Comparison of ENCODE assay signal across 15 cellular contexts in the genomic region with DNA sequence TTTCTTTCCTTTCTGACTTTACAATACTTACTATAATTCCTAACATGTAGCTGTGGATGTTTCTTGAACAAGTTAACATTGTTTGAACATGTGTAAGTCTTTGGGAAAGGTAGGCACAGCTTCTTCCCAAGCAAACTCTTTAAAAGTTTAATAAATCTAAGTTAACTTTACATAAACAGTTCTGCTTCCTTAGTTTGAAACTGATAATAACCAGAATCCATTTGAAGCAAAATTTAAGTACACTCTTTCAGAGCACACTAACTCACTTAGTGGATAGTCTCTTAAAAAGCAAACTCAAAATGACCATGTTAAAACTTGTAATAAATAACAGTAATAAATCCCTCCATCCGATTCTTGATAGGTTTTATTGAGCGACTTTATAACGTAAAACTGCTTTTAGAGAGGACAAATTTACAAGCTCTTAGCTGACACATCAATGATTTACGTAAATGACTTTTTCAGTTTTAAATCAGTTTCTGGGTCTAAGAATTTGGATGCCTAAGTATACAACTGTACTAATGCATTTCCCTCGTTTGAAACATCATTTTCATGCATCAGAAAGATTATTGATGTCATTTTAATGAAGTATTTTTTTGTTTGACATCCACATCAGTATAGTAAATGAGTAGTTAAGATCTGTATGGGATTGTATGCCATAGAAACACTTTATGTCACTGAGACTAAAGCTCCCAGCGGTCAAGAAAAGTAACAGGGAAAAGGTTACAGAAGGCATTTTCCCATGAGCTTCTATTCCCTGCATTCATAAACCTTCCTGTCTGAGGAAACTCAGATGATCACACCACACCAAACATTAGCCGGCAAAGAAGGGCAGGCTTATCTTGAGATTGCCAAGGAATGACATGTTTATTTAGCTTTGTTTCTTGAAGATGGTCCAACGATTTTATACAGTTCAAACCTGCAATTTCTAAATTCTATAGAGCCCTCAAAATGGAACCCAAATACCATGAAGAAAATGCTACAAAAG.
A peak's percentile ranks its signal among the peaks of the same experiment; 100 is the strongest.
DNase-seq lines count a peak whose midpoint lies in the region; ATAC-seq and TF ChIP-seq lines count a peak whose summit lies in the region.
"Had no signal": no experiment of that assay in that cellular context is flagged by ENCODE, and none has a peak within 500 bp of the region (broad histone marks: within the 10 kb centered on the region; RNA-seq: fewer than 3 reads in every experiment).

No MANE protein-coding gene starts in this region.

- H3K79me2 ChIP-seq in ACC112 (ENCODE audit: control insufficient read depth, insufficient read depth, low read length, unreplicated experiment) (no peaks in the 10 kb centered on the region), parathyroid adenoma (no peaks in the 10 kb centered on the region)

- H3K36me3 ChIP-seq in ACC112 (ENCODE audit: insufficient read depth, low read length) (no peaks in the 10 kb centered on the region), adipocyte (ENCODE audit: control insufficient read depth, insufficient read depth, low read length, severe bottlenecking) (no peaks in the 10 kb centered on the region), left ventricle myocardium inferior (no peaks in the 10 kb centered on the region), parathyroid adenoma (ENCODE audit: control insufficient read depth, insufficient read depth, low read length) (no peaks in the 10 kb centered on the region), suprapubic skin (no peaks in the 10 kb centered on the region)

- intact Hi-C loops in left ventricle myocardium inferior (cut with micrococcal nuclease) = no loop called here

- WGBS in suprapubic skin = 52% methylated on average over 8 of the region's 8 CpGs

- no peak for TF ChIP-seq CTCF in left ventricle myocardium inferior (IDR thresholded peaks at IDR 0.05; ENCODE audit: borderline replicate concordance)
- no peak for TF ChIP-seq CTCF in parathyroid adenoma (IDR thresholded peaks at IDR 0.05)
- no peak for TF ChIP-seq CTCF in suprapubic skin (IDR thresholded peaks at IDR 0.05)

- H3K4me1 ChIP-seq in ACC112 (ENCODE audit: control insufficient read depth, insufficient read depth, low read length, unreplicated experiment) (peaks cover 19% of the 10 kb centered on the region), adipocyte (ENCODE audit: control insufficient read depth, insufficient read depth, low read length) (peaks cover 32% of the 10 kb centered on the region), left ventricle myocardium inferior (peaks cover 28% of the 10 kb centered on the region), parathyroid adenoma (no peaks in the 10 kb centered on the region), suprapubic skin (peaks cover 6% of the 10 kb centered on the region)

- no peak for TF ChIP-seq EP300 in suprapubic skin (IDR thresholded peaks at IDR 0.05)

- no peak for TF ChIP-seq POLR2A in suprapubic skin (IDR thresholded peaks at IDR 0.05)

- H3K27ac ChIP-seq in ACC112 (ENCODE audit: low read depth, low read length) (peak overlapping the region; percentile 78), left ventricle myocardium inferior (replicated peaks) (peak overlapping the region; percentile 60), parathyroid adenoma (peak overlapping the region; percentile 2), substantia nigra (ENCODE audit: low read depth, low read length, poor library complexity, severe bottlenecking) (no peak overlapping the region), suprapubic skin (no peak overlapping the region)
- H3K27ac ChIP-seq: epithelial cell of prostate had no signal

- H3K9me3 ChIP-seq in adipocyte (ENCODE audit: control insufficient read depth, low read length) (no peaks in the 10 kb centered on the region), left ventricle myocardium inferior (replicated peaks) (no peaks in the 10 kb centered on the region), parathyroid adenoma (ENCODE audit: control insufficient read depth, low read length) (no peaks in the 10 kb centered on the region), suprapubic skin (no peaks in the 10 kb centered on the region)

- DNase-seq in adipocyte (ENCODE audit: low read depth) (no peak), left ventricle myocardium inferior (no peak), substantia nigra (lab: John Stamatoyannopoulos, UW) (no peak), suprapubic skin (ENCODE audit: low spot score in 2 of 2) (no peak)
- DNase-seq: activated CD4-positive, CD25-positive, alpha-beta regulatory T cell treated with anti-CD3 and anti-CD28 coated beads, Interleukin-2, amount 50 U/mL, for 72 hours; cerebellar nuclear complex; NCI-H1436 treated with DMSO at 0.1 percent for 48 hours; NCI-H524 treated with DMSO at 0.1 percent for 48 hours; stimulated activated naive B cell treated with anti-CD40 and anti-IgM and Interleukin-4, amounts not matched to agents 10 μg/mL and 1 μg/mL and 100 μg/mL, for 72 hours; T-helper 1 cell had no signal

- H3K27me3 ChIP-seq in ACC112 (ENCODE audit: insufficient read depth, low read length) (no peaks in the 10 kb centered on the region), adipocyte (replicated peaks; ENCODE audit: control insufficient read depth, insufficient read depth, low read length) (no peaks in the 10 kb centered on the region), left ventricle myocardium inferior (ENCODE audit: low read depth) (no peaks in the 10 kb centered on the region), parathyroid adenoma (ENCODE audit: control insufficient read depth, insufficient read depth, low read length) (no peaks in the 10 kb centered on the region), suprapubic skin (no peaks in the 10 kb centered on the region)

- ATAC-seq in HG02623 (IDR thresholded peaks at IDR 0.05; ENCODE audit: unreplicated experiment) (no peak), HG03565 (IDR thresholded peaks at IDR 0.05; ENCODE audit: unreplicated experiment) (no peak)
- ATAC-seq: stimulated activated naive B cell treated with anti-CD40 and anti-IgM and Interleukin-4, amounts not matched to agents 10 μg/mL and 1 μg/mL and 100 μg/mL, for 72 hours had no signal

- H2AFZ ChIP-seq in ACC112 (ENCODE audit: low read length, unreplicated experiment) = peak overlapping the region; percentile 95
- no peak overlapping the region for H2AFZ ChIP-seq in parathyroid adenoma

- H3K9ac ChIP-seq in adipocyte (ENCODE audit: low read length) (peak overlapping the region; percentile 73), parathyroid adenoma (no peak overlapping the region)

- H3K4me2 ChIP-seq in parathyroid adenoma (ENCODE audit: low read length) = no peak overlapping the region

- H3K4me3 ChIP-seq in ACC112 (ENCODE audit: low read depth, low read length) (peak overlapping the region; percentile 43), adipocyte (ENCODE audit: low read length) (peak overlapping the region; percentile 68), left ventricle myocardium inferior (no peak overlapping the region), parathyroid adenoma (ENCODE audit: low read depth, low read length) (no peak overlapping the region), suprapubic skin (no peak overlapping the region)

Comparison
In these comparisons a context has a peak if more than half of its experiments do, and no peak if none do; other contexts are left out.
1. H3K27ac ChIP-seq: peak in ACC112 (single experiment), left ventricle myocardium inferior (single experiment) and parathyroid adenoma (single experiment); none in substantia nigra (single experiment) and suprapubic skin (single experiment).
2. H3K4me3 ChIP-seq: peak in ACC112 (single experiment) and adipocyte (single experiment); none in left ventricle myocardium inferior (single experiment), parathyroid adenoma (single experiment) and suprapubic skin (single experiment).